ENCODE assay signal across 5 cellular contexts in the genomic region with DNA sequence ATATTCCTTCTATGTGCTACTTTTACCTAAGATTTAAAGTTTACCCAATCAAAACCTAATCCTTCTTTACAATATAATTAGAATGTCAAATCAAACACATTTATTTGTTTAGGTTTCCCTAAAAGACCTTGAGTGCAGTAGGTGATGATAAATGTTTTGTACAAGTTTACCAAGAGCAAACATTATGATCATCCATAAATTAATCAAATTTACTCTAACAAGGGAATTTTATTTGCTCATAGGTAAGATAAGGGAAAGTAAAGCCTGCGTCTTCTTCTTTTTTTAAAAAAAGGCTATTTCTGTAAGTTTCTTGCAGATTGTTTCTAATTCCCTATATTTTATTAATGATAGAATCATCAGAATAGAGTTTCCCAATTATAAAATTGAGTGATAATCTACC.
"Had no signal": no experiment of that assay in that cellular context is flagged by ENCODE, and none has a peak within 500 bp of the region (broad histone marks: within the 10 kb centered on the region; RNA-seq: fewer than 3 reads in every experiment).

No MANE protein-coding gene starts in this region.

- H3K4me3 ChIP-seq: GM23338, K562 had no signal

- ATAC-seq: K562 had no signal

- DNase-seq: H9, HCEC 1CT, IMR-90 had no signal

- H3K4me2 ChIP-seq: GM23338 had no signal
